ENCODE assay signal across 13 cellular contexts in genomic region chr14:85607571-85608219, GRCh38.
DNase-seq lines count a peak whose midpoint lies in the region; ATAC-seq and TF ChIP-seq lines count a peak whose summit lies in the region.
"Had no signal": no experiment of that assay in that cellular context is flagged by ENCODE, and none has a peak within 500 bp of the region (broad histone marks: within the 10 kb centered on the region; RNA-seq: fewer than 3 reads in every experiment).

No MANE protein-coding gene starts in this region.

- H3K36me3 ChIP-seq in naive thymus-derived CD4-positive, alpha-beta T cell (ENCODE audit: control insufficient read depth in 2 of 3, insufficient read depth in 3 of 3, low read length in 3 of 3): no peaks in the 10 kb centered on the region
- H3K36me3 ChIP-seq: heart left ventricle had no signal

- H3K4me1 ChIP-seq in naive thymus-derived CD4-positive, alpha-beta T cell (ENCODE audit: control insufficient read depth in 2 of 2, insufficient read depth in 2 of 2, low read length in 2 of 2): no peaks in the 10 kb centered on the region

- H3K27ac Mint-ChIP-seq in naive thymus-derived CD4-positive, alpha-beta T cell: no peak overlapping the region
- H3K27ac Mint-ChIP-seq: CD8-positive, alpha-beta T cell had no signal

- peaks cover 0 to 17% (median 0%) of the 10 kb centered on the region in 11 donors for H3K9me3 Mint-ChIP-seq in naive thymus-derived CD4-positive, alpha-beta T cell
- H3K9me3 Mint-ChIP-seq: CD8-positive, alpha-beta T cell had no signal

- TF ChIP-seq CTCF in choroid plexus epithelial cell (conservative IDR thresholded peaks at IDR 0.05; ENCODE audit: low read depth, low read length): no peak

- CTCF ChIA-PET in naive thymus-derived CD4-positive, alpha-beta T cell (lab: Charles Lee): interaction anchor here (0.6 kb wide), 1 partner anchor 41 kb away, joined by 3 read pairs; no protein-coding TSS in a partner anchor

- H3K27me3 Mint-ChIP-seq in naive thymus-derived CD4-positive, alpha-beta T cell: no peaks in the 10 kb centered on the region
- H3K27me3 Mint-ChIP-seq: brain had no signal

- peak; percentile 55 to 67 for DNase-seq in AML-193 (lab: John Stamatoyannopoulos, UW)
- DNase-seq in NOMO-1 treated with DMSO at 0.1 percent for 48 hours (lab: John Stamatoyannopoulos, UW; ENCODE audit: unreplicated experiment): peak; percentile 92
- DNase-seq in choroid plexus epithelial cell (ENCODE audit: low read depth): peak; percentile 89
- no peak for DNase-seq in naive thymus-derived CD4-positive, alpha-beta T cell
- no peak for DNase-seq in DMS53 (lab: John Stamatoyannopoulos, UW)
- DNase-seq in mucosa of gallbladder (ENCODE audit: low spot score): no peak
- no peak for DNase-seq in NCI-H2107 (lab: John Stamatoyannopoulos, UW)
- DNase-seq: CD8-positive, alpha-beta T cell; heart left ventricle; mucosa of descending colon; stimulated activated naive CD4-positive, alpha-beta T cell treated with Interleukin-2 at 50 U/mL for 16 hours had no signal

- no peak overlapping the region for H3K27ac ChIP-seq in naive thymus-derived CD4-positive, alpha-beta T cell (ENCODE audit: low read depth, low read length)
- H3K27ac ChIP-seq: heart left ventricle had no signal

- H3K4me3 Mint-ChIP-seq in naive thymus-derived CD4-positive, alpha-beta T cell: no peak overlapping the region
- H3K4me3 Mint-ChIP-seq: brain; CD8-positive, alpha-beta T cell had no signal

- no peaks in the 10 kb centered on the region for H3K4me1 Mint-ChIP-seq in naive thymus-derived CD4-positive, alpha-beta T cell

- H3K9me3 ChIP-seq in naive thymus-derived CD4-positive, alpha-beta T cell (ENCODE audit: control insufficient read depth in 2 of 3, low read length in 3 of 3): no peaks in the 10 kb centered on the region
- H3K9me3 ChIP-seq: heart left ventricle, mucosa of descending colon had no signal

- no peaks in the 10 kb centered on the region for H3K27me3 ChIP-seq in naive thymus-derived CD4-positive, alpha-beta T cell (ENCODE audit: control insufficient read depth in 2 of 2, insufficient read depth in 2 of 2, low read length in 2 of 2)
- H3K27me3 ChIP-seq: heart left ventricle had no signal

- POLR2A ChIA-PET in naive thymus-derived CD4-positive, alpha-beta T cell (lab: Charles Lee): no interaction called here

- ATAC-seq in naive thymus-derived CD4-positive, alpha-beta T cell: peak; percentile 83
- no peak for ATAC-seq in HG02623 (IDR thresholded peaks at IDR 0.05; ENCODE audit: unreplicated experiment)
- ATAC-seq: CD8-positive, alpha-beta T cell; mucosa of descending colon had no signal

- H3K4me3 ChIP-seq in choroid plexus epithelial cell (ENCODE audit: low read depth, low read length): no peak overlapping the region
- no peak overlapping the region for H3K4me3 ChIP-seq in naive thymus-derived CD4-positive, alpha-beta T cell (ENCODE audit: low read length)
- H3K4me3 ChIP-seq: heart left ventricle, mucosa of descending colon had no signal

- no peaks in the 10 kb centered on the region for H3K36me3 Mint-ChIP-seq in naive thymus-derived CD4-positive, alpha-beta T cell
- H3K36me3 Mint-ChIP-seq: CD8-positive, alpha-beta T cell had no signal

- intact Hi-C loops in naive thymus-derived CD4-positive, alpha-beta T cell (cut with micrococcal nuclease): no loop called here

Comparison
In these comparisons a context has a peak if more than half of its experiments do, and no peak if none do; other contexts are left out.
1. DNase-seq: peak in AML-193 (2 of 2), NOMO-1 treated with DMSO at 0.1 percent for 48 hours (single experiment) and choroid plexus epithelial cell (single experiment); none in naive thymus-derived CD4-positive, alpha-beta T cell (0 of 9), DMS53 (single experiment), mucosa of gallbladder (single experiment) and NCI-H2107 (single experiment).